30 cellular contexts compared by ENCODE assay signal in the genomic region with DNA sequence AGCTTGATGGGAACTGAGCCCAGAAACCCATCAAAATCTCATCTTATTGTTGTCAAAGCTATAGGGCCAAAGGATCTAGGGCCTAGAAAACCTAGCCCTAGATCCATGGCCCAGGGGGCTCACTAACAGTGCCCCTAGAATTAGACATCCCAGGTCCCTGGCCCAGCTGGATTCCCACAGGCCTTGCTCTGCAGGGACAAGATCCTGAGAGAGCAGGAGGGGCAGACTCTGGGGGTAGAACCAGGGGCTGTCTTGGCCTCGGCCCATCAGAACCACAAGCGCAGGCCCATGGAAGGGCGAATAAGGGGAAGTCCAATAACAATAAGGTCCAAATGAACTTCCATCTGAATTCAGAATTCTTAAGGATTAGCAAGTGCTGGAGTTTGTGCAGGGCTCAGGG.
"Had no signal": no experiment of that assay in that cellular context is flagged by ENCODE, and none has a peak within 500 bp of the region (broad histone marks: within the 10 kb centered on the region; RNA-seq: fewer than 3 reads in every experiment).

No MANE protein-coding gene starts in this region.

- DNase-seq: hippocampal formation; kidney; left colon; left lung; mesendoderm; naive B cell; nucleus accumbens; pancreas; posterior cingulate gyrus; retina; right cardiac atrium; stimulated activated CD4-positive, alpha-beta T cell treated with anti-CD3 and anti-CD28 coated beads, Interleukin-12 subunit alpha, Interleukin-12 subunit beta, amount 100 ng/mL, for 4 hours; stimulated activated CD4-positive, alpha-beta T cell treated with anti-CD3 and anti-CD28 coated beads, Interleukin-15, amount 100 ng/mL, for 24 hours; stimulated activated CD4-positive, alpha-beta T cell treated with anti-CD3 and anti-CD28 coated beads, Interleukin-2, amount 100 ng/mL, for 24 hours; stimulated activated CD4-positive, alpha-beta T cell treated with anti-CD3 and anti-CD28 coated beads, Interleukin-4, amount 100 ng/mL, for 1 hour; stimulated activated naive CD4-positive, alpha-beta T cell; tibial artery; uterus had no signal

- H3K4me3 ChIP-seq: left lung, lung, pancreas, prostate gland, skin epidermis, suprapubic skin, thoracic aorta, tibial artery, uterus had no signal

- H3K4me3 Mint-ChIP-seq: mesothelial cell of epicardium; nephron; neural crest cell; stimulated activated naive CD8-positive, alpha-beta T cell treated with anti-CD3 and anti-CD28 coated beads, Interleukin-15, Interleukin-2, amounts not matched to agents 100 ng/mL and 50 ng/mL, for 24 hours; type B pancreatic cell had no signal

- H3K27me3 Mint-ChIP-seq: stimulated activated naive CD8-positive, alpha-beta T cell treated with anti-CD3 and anti-CD28 coated beads, Interleukin-15, Interleukin-2, amounts not matched to agents 100 ng/mL and 50 ng/mL, for 24 hours; type B pancreatic cell had no signal

- H3K27ac ChIP-seq: left lung, pancreas, prostate gland, skin epidermis, suprapubic skin, thoracic aorta, tibial artery, uterus had no signal

- H3K27me3 ChIP-seq: left lung, pancreas, suprapubic skin, tibial artery, uterus had no signal

- H3K9me3 ChIP-seq: left lung, pancreas, prostate gland, suprapubic skin, thoracic aorta, tibial artery, uterus had no signal

- H3K36me3 Mint-ChIP-seq: mesothelial cell of epicardium, naive B cell, type B pancreatic cell had no signal

- H3K4me1 Mint-ChIP-seq: mesothelial cell of epicardium, nephron had no signal

- H3K27ac Mint-ChIP-seq: mesothelial cell of epicardium; naive B cell; nephron; stimulated activated naive CD8-positive, alpha-beta T cell treated with anti-CD3 and anti-CD28 coated beads, Interleukin-15, Interleukin-2, amounts not matched to agents 100 ng/mL and 50 ng/mL, for 24 hours; type B pancreatic cell had no signal

- H3K9me3 Mint-ChIP-seq: mesothelial cell of epicardium; naive B cell; nephron; neural crest cell; stimulated activated naive CD8-positive, alpha-beta T cell treated with anti-CD3 and anti-CD28 coated beads, Interleukin-15, Interleukin-2, amounts not matched to agents 100 ng/mL and 50 ng/mL, for 24 hours; type B pancreatic cell had no signal

- H3K36me3 ChIP-seq: left lung, pancreas, prostate gland, suprapubic skin, thoracic aorta, tibial artery, uterus had no signal

- ATAC-seq: left colon, left lung, pancreas, right cardiac atrium, sciatic nerve had no signal

- FAIRE-seq: islet of Langerhans, kidney, pancreas had no signal

- H3K4me1 ChIP-seq: pancreas, prostate gland, suprapubic skin, uterus had no signal
